21 cellular contexts compared by ENCODE assay signal in the genomic region with DNA sequence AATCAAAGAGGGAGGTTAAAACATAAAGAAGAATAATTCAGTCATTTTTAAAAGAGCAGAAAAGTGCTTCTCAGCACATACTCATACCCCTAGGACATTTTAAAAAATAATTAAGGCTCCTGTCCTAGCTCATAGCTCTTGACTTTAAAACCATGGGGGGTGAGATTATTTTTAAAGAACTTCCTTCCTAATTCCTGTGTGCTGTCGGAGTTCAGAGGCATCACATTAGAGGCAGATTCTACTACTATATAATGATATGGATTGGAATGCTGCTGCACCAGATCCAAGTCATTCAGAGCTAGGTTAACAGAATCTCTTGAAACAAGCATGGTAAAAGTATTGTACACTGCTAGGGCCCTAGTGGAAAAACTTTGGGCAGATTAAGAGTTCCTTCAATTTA.
"Had no signal": no experiment of that assay in that cellular context is flagged by ENCODE, and none has a peak within 500 bp of the region (broad histone marks: within the 10 kb centered on the region; RNA-seq: fewer than 3 reads in every experiment).

No MANE protein-coding gene starts in this region.

- H3K4me3 ChIP-seq: K562, SJSA1 had no signal

- H3K27me3 ChIP-seq: SJSA1 had no signal

- H3K27ac ChIP-seq: SJSA1 had no signal

- H3K9me3 ChIP-seq: SJSA1 had no signal

- H3K4me1 ChIP-seq: SJSA1 had no signal

- ATAC-seq: activated T-helper 17 cell treated with anti-CD3 and anti-CD28 coated beads, Interleukin-2, amount 50 U/mL, for 72 hours; K562; T-cell had no signal

- DNase-seq: activated CD4-positive, alpha-beta memory T cell treated with anti-CD3 and anti-CD28 coated beads for 36 hours; activated CD4-positive, alpha-beta T cell treated with anti-CD3 and anti-CD28 coated beads, Interleukin-2, amount 10 ng/mL, durations not matched to agents 7 days and 5 days; activated CD4-positive, CD25-positive, alpha-beta regulatory T cell; activated CD8-positive, alpha-beta memory T cell treated with anti-CD3 and anti-CD28 coated beads for 24 hours; activated gamma-delta T cell treated with Interleukin-2 at 50 U/mL for 16 hours; activated naive CD4-positive, alpha-beta T cell treated with anti-CD3 and anti-CD28 coated beads, Interleukin-2, amount 10 ng/mL, durations not matched to agents 7 days and 5 days; activated naive CD8-positive, alpha-beta T cell treated with anti-CD3 and anti-CD28 coated beads for 36 hours; activated T-cell treated with anti-CD3 and anti-CD28 coated beads, Interleukin-2, amount 50 U/mL, for 48 hours; Karpas-422; NCI-H1105 treated with DMSO at 0.1 percent for 48 hours; NCI-H1436 treated with DMSO at 0.1 percent for 48 hours; NCI-H187; NCI-H2081; NCI-H524; SHP77; T-cell; T-helper 2 cell; T1000 had no signal

- H3K36me3 ChIP-seq: SJSA1 had no signal
